Comparison of ENCODE assay signal across 13 cellular contexts in genomic region chr11:2315395-2316168, GRCh38. TPM values are rescaled to one million over a fixed set of nuclear protein-coding genes. Genes with fewer than 3 reads are reported as not detected.
A peak's percentile ranks its signal among the peaks of the same experiment; 100 is the strongest.
DNase-seq lines count a peak whose midpoint lies in the region; ATAC-seq and TF ChIP-seq lines count a peak whose summit lies in the region.
"Had no signal": no experiment of that assay in that cellular context is flagged by ENCODE, and none has a peak within 500 bp of the region (broad histone marks: within the 10 kb centered on the region; RNA-seq: fewer than 3 reads in every experiment).

No MANE protein-coding gene starts in this region.

- no peaks in the 10 kb centered on the region for H3K9me3 ChIP-seq in HEK293 (ENCODE audit: control insufficient read depth, insufficient read depth, low read depth, low read length)
- peaks cover 3 to 7% of the 10 kb centered on the region in 2 donors for H3K9me3 ChIP-seq in esophagus (ENCODE audit: control insufficient read depth in 2 of 2, insufficient read depth in 1 of 2, low read depth in 1 of 2, low read length in 1 of 2)
- peaks cover 8% of the 10 kb centered on the region for H3K9me3 ChIP-seq in mesenchymal stem cell (ENCODE audit: control insufficient read depth, low read length)
- H3K9me3 ChIP-seq in spleen = no peaks in the 10 kb centered on the region

- ATAC-seq in HG02981 (IDR thresholded peaks at IDR 0.05; ENCODE audit: unreplicated experiment) = no peak
- ATAC-seq: esophagus mucosa had no signal

- peak overlapping the region in 1 of 2 experiments; percentile 49 for H3K18ac ChIP-seq in mesenchymal stem cell (ENCODE audit: low read depth in 1 of 2, low read length in 2 of 2)

- no peak overlapping the region for H2AFZ ChIP-seq in mesenchymal stem cell (ENCODE audit: low read depth, low read length)

- no peak overlapping the region for H2AK5ac ChIP-seq in mesenchymal stem cell (ENCODE audit: low read length, severe bottlenecking)

- H3K27me3 ChIP-seq in esophagus (ENCODE audit: control insufficient read depth in 1 of 2, insufficient read depth in 2 of 2, low read length in 2 of 2) (no peaks in the 10 kb centered on the region), mesenchymal stem cell (ENCODE audit: control insufficient read depth in 1 of 2, insufficient read depth in 1 of 2, low read length in 2 of 2) (no peaks in the 10 kb centered on the region), spleen (replicated peaks in 1 of 7) (peaks cover 0 to 4% (median 0%) of the 10 kb centered on the region in 7 donors)

- WGBS in esophagus, 2 donors = 69 to 79% methylated on average over 25 of the region's 25 CpGs
- 90% methylated on average over 25 of the region's 25 CpGs for WGBS in mesenchymal stem cell
- WGBS in spleen, 5 donors = 84 to 88% (median 84%) methylated on average over 20 to 25 of the region's 25 CpGs

- H4K8ac ChIP-seq in mesenchymal stem cell (ENCODE audit: low read length) = peak overlapping the region; percentile 38

- intact Hi-C loops in spleen (cut with DNase I; ENCODE audit: low total_unique reads) = loop anchor here (2.0 kb wide), 1 partner anchor 65 kb away; no protein-coding TSS in a partner anchor

- peak overlapping the region; percentile 45 for H3K9ac ChIP-seq in mesenchymal stem cell (ENCODE audit: low read length)

- POLR2A ChIA-PET in HEK293 (lab: Yijun Ruan, JAX) = no interaction called here

- H3K14ac ChIP-seq in mesenchymal stem cell (ENCODE audit: low read length in 2 of 2) = peak overlapping the region in 1 of 2 experiments; percentile 38

- no peak overlapping the region for H3K4me2 ChIP-seq in mesenchymal stem cell (ENCODE audit: low read length, poor library complexity, severe bottlenecking)

- H3K4ac ChIP-seq in mesenchymal stem cell (ENCODE audit: low read depth in 1 of 2, low read length in 2 of 2) = no peak overlapping the region

- H3K79me1 ChIP-seq in mesenchymal stem cell (replicated peaks; ENCODE audit: low read length, poor library complexity, severe bottlenecking) = no peaks in the 10 kb centered on the region

- H3K4me3 ChIP-seq in HEK293 (ENCODE audit: low read depth, low read length) (no peak overlapping the region), esophagus (ENCODE audit: low read depth in 1 of 2, low read length in 2 of 2) (no peak overlapping the region), mesenchymal stem cell (ENCODE audit: insufficient read depth in 1 of 2, low read depth in 1 of 2, low read length in 2 of 2) (peak overlapping the region in 1 of 2 experiments; percentile 5), spleen (no peak overlapping the region)

- H4K91ac ChIP-seq in mesenchymal stem cell (ENCODE audit: low read length) = peak overlapping the region; percentile 31

- H2BK15ac ChIP-seq in mesenchymal stem cell (ENCODE audit: low read depth, poor library complexity, severe bottlenecking) = no peak overlapping the region

- TF ChIP-seq CTCF in HEK293 (tag by site-specific recombination; IDR thresholded peaks at IDR 0.05) (no peak), spleen (IDR thresholded peaks at IDR 0.05 in 8 of 11, conservative IDR thresholded peaks at IDR 0.05 in 3 of 11) (no peak)

- peaks cover 2% of the 10 kb centered on the region; the same call in 1 of the 2 replicates for H3K4me1 ChIP-seq in HEK293 (ENCODE audit: control insufficient read depth, insufficient read depth, low read length)
- H3K4me1 ChIP-seq in esophagus (ENCODE audit: control insufficient read depth in 2 of 2, insufficient read depth in 2 of 2, low read length in 1 of 2) = peaks cover 8 to 23% of the 10 kb centered on the region in 2 donors
- peaks cover 18% of the 10 kb centered on the region for H3K4me1 ChIP-seq in mesenchymal stem cell (ENCODE audit: control insufficient read depth, insufficient read depth, low read depth, low read length)
- peaks cover 0 to 46% (median 14%) of the 10 kb centered on the region in 6 donors for H3K4me1 ChIP-seq in spleen

- DNase-seq in mesenchymal stem cell = no peak
- DNase-seq in spleen = peak; percentile 52
- no peak for DNase-seq in iPS-NIHi7 (ENCODE audit: extremely low spot score)
- DNase-seq in Kasumi-1 (lab: John Stamatoyannopoulos, UW) = no peak
- no peak for DNase-seq in NCI-H69 (lab: John Stamatoyannopoulos, UW)
- DNase-seq: NCI-H2107, SHP77 had no signal

- no peak overlapping the region for H2BK5ac ChIP-seq in mesenchymal stem cell (ENCODE audit: low read depth, low read length, poor library complexity, severe bottlenecking)

- no peak overlapping the region for H2BK120ac ChIP-seq in mesenchymal stem cell (ENCODE audit: low read depth, low read length)

- H3K27ac ChIP-seq in HEK293 (ENCODE audit: extremely low read depth, low read depth, low read length) (no peak overlapping the region), esophagus (ENCODE audit: low read depth in 2 of 2, low read length in 1 of 2) (peak overlapping the region; percentile 32 to 75), mesenchymal stem cell (ENCODE audit: low read length, poor library complexity, severe bottlenecking) (no peak overlapping the region), spleen (peak overlapping the region in 6 of 8 donors; percentile 58 to 78 (median 66))
- H3K27ac ChIP-seq: VCaP had no signal

- H3K23ac ChIP-seq in mesenchymal stem cell (ENCODE audit: low read length in 2 of 2) = no peak overlapping the region

- no peak for TF ChIP-seq POLR2A in spleen (IDR thresholded peaks at IDR 0.05)

- no peaks in the 10 kb centered on the region for H3K36me3 ChIP-seq in HEK293 (ENCODE audit: control insufficient read depth in 2 of 2, insufficient read depth in 1 of 2, low read length in 2 of 2)
- no peaks in the 10 kb centered on the region for H3K36me3 ChIP-seq in esophagus (ENCODE audit: control insufficient read depth in 2 of 2, insufficient read depth in 2 of 2, low read length in 1 of 2)
- H3K36me3 ChIP-seq in mesenchymal stem cell (ENCODE audit: control insufficient read depth in 1 of 2, insufficient read depth in 2 of 2, low read depth in 1 of 2, low read length in 2 of 2) = no peaks in the 10 kb centered on the region
- H3K36me3 ChIP-seq in spleen = no peaks in the 10 kb centered on the region

- CTCF ChIA-PET in HEK293 (lab: Yijun Ruan, JAX) = no interaction called here

- H2BK12ac ChIP-seq in mesenchymal stem cell (ENCODE audit: low read length in 2 of 2) = no peak overlapping the region

TF ChIP-seq in HEK293, 187 proteins besides CTCF, POLR2A, EP300 and RAD21:
- no peak for TF ChIP-seq ZNF639 (tag by site-specific recombination; IDR thresholded peaks at IDR 0.05)
- TF ChIP-seq SP3 (tag by site-specific recombination; IDR thresholded peaks at IDR 0.05) = 0 out of 2 replicates have a peak, but pooled peaks have one; percentile 0
- TF ChIP-seq ZNF10 (tag by site-specific recombination; IDR thresholded peaks at IDR 0.05) = no peak
- TF ChIP-seq ZNF426 (tag by site-specific recombination; IDR thresholded peaks at IDR 0.05) = no peak
- no peak for TF ChIP-seq ZNF121 (tag by site-specific recombination; IDR thresholded peaks at IDR 0.05)
- peak; percentile 26; the same call in 1 of the 2 replicates for TF ChIP-seq ZNF341 (tag by site-specific recombination; IDR thresholded peaks at IDR 0.05; ENCODE audit: low read depth)
- peak; percentile 50 for TF ChIP-seq ZNF335 (tag by site-specific recombination; conservative IDR thresholded peaks at IDR 0.05)
- TF ChIP-seq ZNF776 (tag by site-specific recombination; IDR thresholded peaks at IDR 0.05; ENCODE audit: borderline replicate concordance) = no peak
- TF ChIP-seq ZNF221 (tag by site-specific recombination; IDR thresholded peaks at IDR 0.05; ENCODE audit: borderline replicate concordance) = no peak
- TF ChIP-seq ZIC2 (tag by site-specific recombination; IDR thresholded peaks at IDR 0.05) = 0 out of 2 replicates have a peak, but pooled peaks have one; percentile 32
- TF ChIP-seq GLIS2 (tag by site-specific recombination; IDR thresholded peaks at IDR 0.05) = 0 out of 2 replicates have a peak, but pooled peaks have one; percentile 5

RNA-seq across cellular contexts. Expression of gene TSPAN32, which starts 13.8 kb away (rescaled TPM):
- polyA plus RNA-seq in esophagus (under 1 TPM; 0.47 to 0.51 TPM), spleen (10 to 100 TPM; 11.2 to 21.8 (median 14.1) TPM)
- 0.15 TPM for polyA plus RNA-seq in mesenchymal stem cell (2013, experiment 1 of 2)
- 0.08 TPM for polyA plus RNA-seq in mesenchymal stem cell (2013, experiment 2 of 2)
- total RNA-seq in spleen = 10 to 100 TPM; 10.6 to 21.0 (median 17.6) TPM
- total RNA-seq: esophagus mucosa, MCF 10A had no signal

RNA-seq across cellular contexts. Expression of gene C11orf21, which starts 13.9 kb away (rescaled TPM):
- polyA plus RNA-seq in esophagus = under 1 TPM; 0.42 to 0.45 TPM
- polyA plus RNA-seq in mesenchymal stem cell (2013, experiment 1 of 2) = not detected
- polyA plus RNA-seq in mesenchymal stem cell (2013, experiment 2 of 2) = not detected
- total RNA-seq in spleen = 10 to 100 TPM; 10.6 to 24.9 (median 18.1) TPM
- 10 to 100 TPM in 1 of 3 donors, 1 to 10 TPM in 2; 8.6 to 12.1 (median 8.9) TPM for polyA plus RNA-seq in spleen
- total RNA-seq: MCF 10A had no signal

RNA-seq across cellular contexts. Expression of gene ASCL2, which starts 45.2 kb away (rescaled TPM):
- 1 to 10 TPM in 1 of 2 donors, under 1 TPM in 1; 0.95 to 1.7 TPM for polyA plus RNA-seq in esophagus
- not detected for polyA plus RNA-seq in mesenchymal stem cell (2013, experiment 1 of 2)
- polyA plus RNA-seq in mesenchymal stem cell (2013, experiment 2 of 2) = not detected
- 1 to 10 TPM; 1.9 to 3.0 (median 2.3) TPM for total RNA-seq in spleen
- 1 to 10 TPM in 1 of 3 donors, under 1 TPM in 2; 0.68 to 1.3 (median 0.93) TPM for polyA plus RNA-seq in spleen
- total RNA-seq: MCF 10A had no signal

Comparison
In these comparisons a context has a peak if more than half of its experiments do, and no peak if none do; other contexts are left out.
1. H3K27ac ChIP-seq: peak in esophagus (2 of 2) and spleen (6 of 8); none in HEK293 (single experiment) and mesenchymal stem cell (single experiment).
2. RNA of gene TSPAN32, which starts 13.8 kb away (polyA plus RNA-seq): 11.2 to 21.8 TPM in spleen; 0.47 to 0.51 TPM in esophagus; every median in the first group is over 4 times any median in the second.
3. RNA of gene C11orf21, which starts 13.9 kb away (polyA plus RNA-seq): 8.6 to 12.1 TPM in spleen; 0.42 to 0.45 TPM in esophagus; every median in the first group is over 4 times any median in the second.